24 cellular contexts compared by ENCODE assay signal in the genomic region with DNA sequence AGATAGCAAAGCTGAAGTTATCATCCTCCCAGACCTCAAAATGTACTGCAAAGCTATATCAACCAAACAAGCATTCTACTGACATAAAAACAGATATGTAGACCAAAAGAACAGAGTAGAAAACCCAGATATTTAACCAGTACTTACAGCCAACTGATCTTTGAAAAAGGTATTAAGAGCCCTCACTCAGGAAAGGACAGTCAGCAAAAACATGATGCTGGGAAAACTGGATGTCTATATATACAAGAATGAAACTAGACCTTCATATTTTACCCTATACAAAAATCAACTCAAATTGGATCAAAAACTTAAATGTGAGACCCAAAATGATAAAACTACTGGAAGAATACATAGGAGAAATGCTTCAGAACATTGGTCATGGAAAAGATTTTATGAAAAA.
"Had no signal": no experiment of that assay in that cellular context is flagged by ENCODE, and none has a peak within 500 bp of the region (broad histone marks: within the 10 kb centered on the region; RNA-seq: fewer than 3 reads in every experiment).

No MANE protein-coding gene starts in this region.

- H3K36me3 ChIP-seq: colonic mucosa, esophagus squamous epithelium, gastrocnemius medialis, heart right ventricle, left lung, lower lobe of right lung had no signal

- H3K27ac ChIP-seq: colonic mucosa, epithelial cell of prostate, esophagus squamous epithelium, gastrocnemius medialis, heart right ventricle, left lung, lower lobe of right lung had no signal

- FAIRE-seq: islet of Langerhans, keratinocyte had no signal

- ATAC-seq: effector memory CD8-positive, alpha-beta T cell; esophagus mucosa; gastrocnemius medialis; heart right ventricle; left cardiac atrium; left lung; left ventricle myocardium superior; lower lobe of right lung; mucosa of descending colon had no signal

- H3K4me3 ChIP-seq: colonic mucosa, esophagus squamous epithelium, gastrocnemius medialis, heart right ventricle, left lung, lower lobe of right lung, mucosa of descending colon had no signal

- DNase-seq: colonic mucosa; cortex of kidney; effector CD8-positive, alpha-beta T cell; effector memory CD8-positive, alpha-beta T cell; endodermal cell; erythroblast; esophagus squamous epithelium; foreskin fibroblast; foreskin melanocyte; gastrocnemius medialis; glutamatergic neuron; head of caudate nucleus; heart right ventricle; hippocampal formation; left cardiac atrium; left lung; left ventricle myocardium superior; lower lobe of right lung; mucosa of descending colon; naive B cell had no signal

- H3K9me3 ChIP-seq: colonic mucosa, esophagus squamous epithelium, gastrocnemius medialis, left lung, lower lobe of right lung, mucosa of descending colon had no signal

- H3K27me3 ChIP-seq: colonic mucosa, esophagus squamous epithelium, gastrocnemius medialis, heart right ventricle, left lung had no signal

- H3K4me1 ChIP-seq: colonic mucosa, esophagus squamous epithelium, gastrocnemius medialis, heart right ventricle, left lung, lower lobe of right lung had no signal
